1 cellular context compared by ENCODE assay signal in genomic region chr5:132830436-132831094, GRCh38.
TF ChIP-seq lines count a peak whose summit lies in the region.

Gene SHROOM1 (minus strand): TSS chr5:132830647. CDS start chr5:132826140, 4,507 bp downstream.

TF ChIP-seq in HEK293, 187 proteins besides CTCF, POLR2A, EP300 and RAD21 (continued from another document):
- no peak for TF ChIP-seq KLF16 (tag by site-specific recombination; IDR thresholded peaks at IDR 0.05)
- peak; percentile 82 for TF ChIP-seq EGR2 (tag by site-specific recombination; IDR thresholded peaks at IDR 0.05; ENCODE audit: low read depth)
- no peak for TF ChIP-seq ZBTB17 (tag by site-specific recombination; IDR thresholded peaks at IDR 0.05)
- TF ChIP-seq HOXC10 (CRISPR knock-in tag; IDR thresholded peaks at IDR 0.05): no peak
- TF ChIP-seq PRDM10 (tag by site-specific recombination; IDR thresholded peaks at IDR 0.05): peak; percentile 91
- TF ChIP-seq ZNF488 (tag by site-specific recombination; IDR thresholded peaks at IDR 0.05): no peak
- TF ChIP-seq ZNF302 (tag by site-specific recombination; IDR thresholded peaks at IDR 0.05; ENCODE audit: low read depth): no peak
- no peak for TF ChIP-seq SCRT1 (tag by site-specific recombination; IDR thresholded peaks at IDR 0.05; ENCODE audit: borderline replicate concordance)
- TF ChIP-seq ZNF10 (tag by site-specific recombination; IDR thresholded peaks at IDR 0.05): no peak
- TF ChIP-seq ZNF701 (tag by site-specific recombination; IDR thresholded peaks at IDR 0.05): no peak
- TF ChIP-seq ZSCAN30 (tag by site-specific recombination; IDR thresholded peaks at IDR 0.05): no peak
- peak; percentile 20; the same call in 1 of the 2 replicates for TF ChIP-seq ZBTB48 (tag by site-specific recombination; IDR thresholded peaks at IDR 0.05)
- no peak for TF ChIP-seq ZNF26 (tag by site-specific recombination; IDR thresholded peaks at IDR 0.05)
- TF ChIP-seq ZNF416 (tag by site-specific recombination; IDR thresholded peaks at IDR 0.05): no peak
- TF ChIP-seq ZNF223 (tag by site-specific recombination; IDR thresholded peaks at IDR 0.05): no peak
- TF ChIP-seq INSM2 (tag by site-specific recombination; IDR thresholded peaks at IDR 0.05): no peak
- TF ChIP-seq ZNF600 (tag by site-specific recombination; IDR thresholded peaks at IDR 0.05): no peak
- TF ChIP-seq ZNF596 (tag by site-specific recombination; IDR thresholded peaks at IDR 0.05): no peak
- TF ChIP-seq ZNF707 (tag by site-specific recombination; IDR thresholded peaks at IDR 0.05): no peak
- no peak for TF ChIP-seq ZNF791 (tag by site-specific recombination; IDR thresholded peaks at IDR 0.05)
- no peak for TF ChIP-seq BCL6B (tag by site-specific recombination; IDR thresholded peaks at IDR 0.05)
- TF ChIP-seq ZNF580 (tag by site-specific recombination; IDR thresholded peaks at IDR 0.05): no peak
- TF ChIP-seq ZIC2 (tag by site-specific recombination; IDR thresholded peaks at IDR 0.05): 0 out of 2 replicates have a peak, but pooled peaks have one; percentile 8
- TF ChIP-seq ZNF398 (tag by site-specific recombination; IDR thresholded peaks at IDR 0.05): no peak
- peak; percentile 15; the same call in 1 of the 2 replicates for TF ChIP-seq PBX3 (CRISPR knock-in tag; IDR thresholded peaks at IDR 0.05)
- TF ChIP-seq ZNF121 (tag by site-specific recombination; IDR thresholded peaks at IDR 0.05): no peak
- 0 out of 2 replicates have a peak, but pooled peaks have one; percentile 17 for TF ChIP-seq ZNF341 (tag by site-specific recombination; IDR thresholded peaks at IDR 0.05; ENCODE audit: low read depth)
- TF ChIP-seq HOXA7 (CRISPR knock-in tag; IDR thresholded peaks at IDR 0.05; ENCODE audit: borderline replicate concordance): no peak
- TF ChIP-seq REST (tag by site-specific recombination; IDR thresholded peaks at IDR 0.05): no peak
- TF ChIP-seq ZNF433 (tag by site-specific recombination; IDR thresholded peaks at IDR 0.05; ENCODE audit: low read depth): no peak
- no peak; the same call in 1 of the 2 replicates for TF ChIP-seq ZNF174 (tag by site-specific recombination; IDR thresholded peaks at IDR 0.05)
- TF ChIP-seq KLF9 (tag by site-specific recombination; IDR thresholded peaks at IDR 0.05; ENCODE audit: low read depth): peak; percentile 30; the same call in 1 of the 2 replicates
- no peak for TF ChIP-seq ZNF549 (tag by site-specific recombination; IDR thresholded peaks at IDR 0.05)
- no peak for TF ChIP-seq BCL11B (tag by site-specific recombination; IDR thresholded peaks at IDR 0.05; ENCODE audit: low read depth)
- no peak for TF ChIP-seq PRDM6 (tag by site-specific recombination; IDR thresholded peaks at IDR 0.05)
